ENCODE assay signal across 15 cellular contexts in genomic region chr17:83091257-83092141, GRCh38. TPM values are rescaled to one million over a fixed set of nuclear protein-coding genes. Genes with fewer than 3 reads are reported as not detected.
DNase-seq lines count a peak whose midpoint lies in the region; ATAC-seq and TF ChIP-seq lines count a peak whose summit lies in the region.
"Had no signal": no experiment of that assay in that cellular context is flagged by ENCODE, and none has a peak within 500 bp of the region (broad histone marks: within the 10 kb centered on the region; RNA-seq: fewer than 3 reads in every experiment).

No MANE protein-coding gene starts in this region.

- H3K9me3 ChIP-seq in Caco-2 = no peaks in the 10 kb centered on the region
- no peaks in the 10 kb centered on the region for H3K9me3 ChIP-seq in right atrium auricular region
- peaks cover 7% of the 10 kb centered on the region for H3K9me3 ChIP-seq in trophoblast cell (ENCODE audit: insufficient read depth, low read depth, low read length)
- H3K9me3 ChIP-seq: SJCRH30 had no signal

- TF ChIP-seq CTCF in Caco-2 (IDR thresholded peaks at IDR 0.05; ENCODE audit: insufficient read depth in 1 of 2, low read depth in 1 of 2, low read length in 1 of 2, severe bottlenecking in 1 of 2, unreplicated experiment in 1 of 2) = no peak
- no peak for TF ChIP-seq CTCF in right atrium auricular region (IDR thresholded peaks at IDR 0.05)

- H3K4me3 ChIP-seq in Caco-2 (ENCODE audit: low read depth, low read length) = no peak overlapping the region
- no peak overlapping the region for H3K4me3 ChIP-seq in right atrium auricular region
- H3K4me3 ChIP-seq in trophoblast cell (ENCODE audit: low read depth, low read length) = no peak overlapping the region
- H3K4me3 ChIP-seq: SJCRH30 had no signal

- peak overlapping the region; percentile 39 for H3K14ac ChIP-seq in trophoblast cell (ENCODE audit: low read length)

- H3K27me3 Mint-ChIP-seq in Caco-2 (ENCODE audit: insufficient read depth, unreplicated experiment) = no peaks in the 10 kb centered on the region
- H3K27me3 Mint-ChIP-seq: activated B cell treated with CpG ODN at 0.5 μM for 24 hours had no signal

- H3K4me1 Mint-ChIP-seq in Caco-2 (ENCODE audit: low read depth, unreplicated experiment) = peaks cover 21% of the 10 kb centered on the region

- BruUV-seq in Caco-2 (replicated peaks; lab: Mats Ljungman, UMichigan) = no TSS peak

- H3K27ac Mint-ChIP-seq in Caco-2 (ENCODE audit: unreplicated experiment) = peak overlapping the region; percentile 35
- H3K27ac Mint-ChIP-seq: activated B cell treated with CpG ODN at 0.5 μM for 24 hours; activated T-cell treated with anti-CD3 and anti-CD28 coated beads, Interleukin-2, amount 50 U/mL, for 72 hours had no signal

- H3K36me3 ChIP-seq in Caco-2 (ENCODE audit: control insufficient read depth, insufficient read depth, low read length) (peaks cover 2% of the 10 kb centered on the region), right atrium auricular region (peaks cover 48% of the 10 kb centered on the region), trophoblast cell (ENCODE audit: control insufficient read depth in 1 of 2, insufficient read depth in 2 of 2, low read length in 2 of 2) (peaks cover 74 to 76% of the 10 kb centered on the region in 2 experiments)

- H2BK5ac ChIP-seq in trophoblast cell (ENCODE audit: low read depth, low read length, poor library complexity) = no peak overlapping the region

- H3K18ac ChIP-seq in trophoblast cell (ENCODE audit: low read length) = peak overlapping the region; percentile 33

- H3K79me2 ChIP-seq in trophoblast cell (ENCODE audit: control insufficient read depth, insufficient read depth, low read length, poor library complexity) = peaks cover 27% of the 10 kb centered on the region

- no peak overlapping the region for H2BK120ac ChIP-seq in trophoblast cell (ENCODE audit: insufficient read depth, low read length, poor library complexity)

- no peak overlapping the region for H2AK5ac ChIP-seq in trophoblast cell (ENCODE audit: low read length)

- intact Hi-C loops in Caco-2 (cut with micrococcal nuclease; ENCODE audit: unreplicated experiment) = no loop called here

- peak overlapping the region; percentile 19 for H3K4me3 Mint-ChIP-seq in Caco-2 (ENCODE audit: unreplicated experiment)
- H3K4me3 Mint-ChIP-seq: activated B cell treated with CpG ODN at 0.5 μM for 24 hours; activated T-cell treated with anti-CD3 and anti-CD28 coated beads, Interleukin-2, amount 50 U/mL, for 72 hours; HFFc6 had no signal

- H4K91ac ChIP-seq in trophoblast cell (ENCODE audit: low read depth, low read length) = no peak overlapping the region

- ATAC-seq in HG02763 (IDR thresholded peaks at IDR 0.05; ENCODE audit: unreplicated experiment) (no peak), GM18505 (IDR thresholded peaks at IDR 0.05; ENCODE audit: unreplicated experiment) (no peak), HG02970 (IDR thresholded peaks at IDR 0.05; ENCODE audit: low FRiP score, unreplicated experiment) (no peak)
- ATAC-seq: activated T-cell treated with anti-CD3 and anti-CD28 coated beads, Interleukin-2, amount 50 U/mL, for 72 hours had no signal

- POLR2A ChIA-PET in Caco-2 (lab: Charles Lee) = interaction anchor here (0.6 to 1.4 kb wide), 4 partner anchors 8 to 1235 kb away, joined by 4 to 7 read pairs (median 6); partner anchors contain the start of gene METRNL

- no CpG with 5 or more reads among the region's 35 CpGs for WGBS in trophoblast cell (ENCODE audit: extremely low coverage, insufficient coverage, insufficient read length)

- H3K79me1 ChIP-seq in trophoblast cell (ENCODE audit: low read length) = peaks cover 15% of the 10 kb centered on the region

- peak; percentile 76 to 88 for DNase-seq in Caco-2
- peak; percentile 68 for DNase-seq in amniotic epithelial cell (ENCODE audit: low read depth)
- no peak for DNase-seq in right atrium auricular region (ENCODE audit: low spot score)
- DNase-seq in trophoblast cell = peak; percentile 26 to 42
- DNase-seq in NCI-H1694 treated with DMSO at 0.1 percent for 48 hours (lab: John Stamatoyannopoulos, UW) = no peak
- DNase-seq: activated B cell treated with CpG ODN at 0.5 μM for 24 hours; activated T-cell treated with anti-CD3 and anti-CD28 coated beads, Interleukin-2, amount 50 U/mL, for 72 hours; erythroblast; HFFc6; NCI-H345; SJCRH30; substantia nigra had no signal

- CTCF ChIA-PET in Caco-2 (lab: Charles Lee) = interaction anchor here (1.0 kb wide), 1 partner anchor 309 kb away, joined by 4 read pairs; no protein-coding TSS in a partner anchor

- peaks cover 51% of the 10 kb centered on the region for H3K36me3 Mint-ChIP-seq in Caco-2 (ENCODE audit: insufficient read depth, unreplicated experiment)

- H3K27ac ChIP-seq in right atrium auricular region (peak overlapping the region; percentile 76), trophoblast cell (ENCODE audit: low read depth, low read length) (no peak overlapping the region)
- H3K27ac ChIP-seq: SJCRH30 had no signal

- no peak overlapping the region for H2AFZ ChIP-seq in trophoblast cell (ENCODE audit: insufficient read depth, low read length, poor library complexity)

- no peak overlapping the region for H4K8ac ChIP-seq in trophoblast cell (ENCODE audit: low read depth, low read length)

- no peak overlapping the region for H3K9ac ChIP-seq in trophoblast cell (ENCODE audit: low read length)

- H4K12ac ChIP-seq in trophoblast cell (ENCODE audit: low read depth, low read length) = no peak overlapping the region

- TF ChIP-seq POLR2A in GM18505 (IDR thresholded peaks at IDR 0.05; ENCODE audit: borderline replicate concordance, extremely low read depth, insufficient read depth, insufficient read length) = no peak

- H3K27me3 ChIP-seq in Caco-2 (replicated peaks; ENCODE audit: control insufficient read depth, insufficient read depth, low read length) = no peaks in the 10 kb centered on the region
- no peaks in the 10 kb centered on the region for H3K27me3 ChIP-seq in right atrium auricular region
- no peaks in the 10 kb centered on the region for H3K27me3 ChIP-seq in trophoblast cell (ENCODE audit: insufficient read depth, low read length)
- H3K27me3 ChIP-seq: SJCRH30 had no signal

- H3K4ac ChIP-seq in trophoblast cell (ENCODE audit: low read depth, low read length) = peak overlapping the region; percentile 65

- no peaks in the 10 kb centered on the region for H3K9me3 Mint-ChIP-seq in Caco-2 (ENCODE audit: unreplicated experiment)
- H3K9me3 Mint-ChIP-seq: activated B cell treated with CpG ODN at 0.5 μM for 24 hours; activated T-cell treated with anti-CD3 and anti-CD28 coated beads, Interleukin-2, amount 50 U/mL, for 72 hours; HFFc6 had no signal

- no peak overlapping the region for H3K23ac ChIP-seq in trophoblast cell (ENCODE audit: low read length)

- H3K4me2 ChIP-seq in trophoblast cell (ENCODE audit: low read length) = no peak overlapping the region

- H2BK12ac ChIP-seq in trophoblast cell (ENCODE audit: low read length) = no peak overlapping the region

- H3K4me1 ChIP-seq in Caco-2 (peaks cover 40% of the 10 kb centered on the region), right atrium auricular region (peaks cover 0 to 63% of the 10 kb centered on the region in 2 donors), trophoblast cell (ENCODE audit: control insufficient read depth in 1 of 2, insufficient read depth in 2 of 2, low read length in 2 of 2) (peaks cover 35 to 46% of the 10 kb centered on the region in 2 experiments)

RNA-seq across cellular contexts. Expression of gene METRNL, which starts 12.1 kb away (rescaled TPM):
- total RNA-seq in Caco-2 (2022) (33.8 and 40.9 TPM in 2 replicates), right atrium auricular region (100 to 1,000 TPM in 1 of 2 donors, 10 to 100 TPM in 1; 62.9 to 104 TPM)
- polyA plus RNA-seq in trophoblast cell (2013) = 73.5 and 78.5 TPM in 2 replicates

Comparison
In these comparisons a context has a peak if more than half of its experiments do, and no peak if none do; other contexts are left out.
1. DNase-seq: peak in Caco-2 (2 of 2), amniotic epithelial cell (single experiment) and trophoblast cell (2 of 2); none in right atrium auricular region (single experiment) and NCI-H1694 treated with DMSO at 0.1 percent for 48 hours (single experiment).